In genomic region chr18:58046087-58046793, GRCh38 we compare ENCODE assay signal across 7 cellular contexts. TPM values are rescaled to one million over a fixed set of nuclear protein-coding genes. Genes with fewer than 3 reads are reported as not detected.
A peak's percentile ranks its signal among the peaks of the same experiment; 100 is the strongest.
DNase-seq lines count a peak whose midpoint lies in the region; ATAC-seq, FAIRE-seq and TF ChIP-seq lines count a peak whose summit lies in the region.

No MANE protein-coding gene starts in this region.

- H3K9me1 ChIP-seq in endothelial cell of umbilical vein (replicated peaks; ENCODE audit: control insufficient read depth, extremely low read depth, insufficient read depth, low read length): no peaks in the 10 kb centered on the region

- no peak overlapping the region for H2BK120ac ChIP-seq in trophoblast cell (ENCODE audit: insufficient read depth, low read length, poor library complexity)

- H3K4me1 ChIP-seq in GM23248 (ENCODE audit: insufficient read depth) (no peaks in the 10 kb centered on the region), OCI-LY3 (ENCODE audit: low read length) (peaks cover 30% of the 10 kb centered on the region), endothelial cell of umbilical vein (ENCODE audit: control insufficient read depth, extremely low read depth, insufficient read depth, low read length) (peaks cover 16% of the 10 kb centered on the region), trophoblast cell (ENCODE audit: control insufficient read depth in 1 of 2, insufficient read depth in 2 of 2, low read length in 2 of 2) (no peaks in the 10 kb centered on the region)

- no peaks in the 10 kb centered on the region for H3F3A ChIP-seq in GM23248 (ENCODE audit: insufficient read depth)

- H3K18ac ChIP-seq in trophoblast cell (ENCODE audit: low read length): no peak overlapping the region

- H3K79me1 ChIP-seq in trophoblast cell (ENCODE audit: low read length): peaks cover 15% of the 10 kb centered on the region

- no peak overlapping the region for H3K27ac ChIP-seq in GM23248
- H3K27ac ChIP-seq in OCI-LY3 (ENCODE audit: low read length): no peak overlapping the region
- no peak overlapping the region for H3K27ac ChIP-seq in endothelial cell of umbilical vein (ENCODE audit: insufficient read depth, low read depth, low read length)
- peak overlapping the region; percentile 9 for H3K27ac ChIP-seq in trophoblast cell (ENCODE audit: low read depth, low read length)

- CTCF ChIA-PET in endothelial cell of umbilical vein (lab: Charles Lee): interaction anchor here (0.8 to 9.8 kb wide), 3 partner anchors 10 to 448 kb away, joined by 3 to 144 read pairs (median 6); no protein-coding TSS in a partner anchor

- TF ChIP-seq CTCF in OCI-LY3 (IDR thresholded peaks at IDR 0.05; ENCODE audit: low read depth, low read length): no peak
- no peak for TF ChIP-seq CTCF in endothelial cell of umbilical vein (IDR thresholded peaks at IDR 0.05; ENCODE audit: extremely low read depth in 1 of 2, insufficient read depth in 1 of 2, low read depth in 1 of 2, low read length in 2 of 2)

- H4K8ac ChIP-seq in trophoblast cell (ENCODE audit: low read depth, low read length): no peak overlapping the region

- 75 to 76% methylated on average over 9 of the region's 9 CpGs for WGBS in GM23248 (ENCODE audit: low coverage in 1 of 2, low lambda C conversion rate in 2 of 2, missing lambda C conversion rate in 2 of 2), 2 experiments
- no CpG with 5 or more reads among the region's 9 CpGs for WGBS in trophoblast cell (ENCODE audit: extremely low coverage, insufficient coverage, insufficient read length)

- H3K14ac ChIP-seq in trophoblast cell (ENCODE audit: low read length): no peak overlapping the region

- peak overlapping the region; percentile 46 for H3K4ac ChIP-seq in trophoblast cell (ENCODE audit: low read depth, low read length)

- dilution Hi-C loops in endothelial cell of umbilical vein (cut with MboI; ENCODE audit: extremely low pct_ligation_motif_present, low sequenced_read_pairs): no loop called here

- H3K4me2 ChIP-seq in GM23248 (ENCODE audit: unreplicated experiment) (no peak overlapping the region), OCI-LY3 (ENCODE audit: low read length) (peak overlapping the region; percentile 81), endothelial cell of umbilical vein (ENCODE audit: insufficient read depth, low read length) (peak overlapping the region; percentile 85), trophoblast cell (ENCODE audit: low read length) (peak overlapping the region; percentile 76)

- no peak overlapping the region for H4K12ac ChIP-seq in trophoblast cell (ENCODE audit: low read depth, low read length)

- H3K9me3 ChIP-seq in GM23248 (ENCODE audit: low read depth) (no peaks in the 10 kb centered on the region), OCI-LY3 (ENCODE audit: insufficient read depth, low read length) (no peaks in the 10 kb centered on the region), endothelial cell of umbilical vein (replicated peaks; ENCODE audit: control insufficient read depth, insufficient read depth, low read length) (no peaks in the 10 kb centered on the region), trophoblast cell (ENCODE audit: insufficient read depth, low read depth, low read length) (no peaks in the 10 kb centered on the region)

- no peak for DNase-seq in GM23248
- no peak for DNase-seq in endothelial cell of umbilical vein (ENCODE audit: low read depth, low spot score)
- no peak for DNase-seq in trophoblast cell
- no peak for DNase-seq in HCEC 1CT
- no peak for DNase-seq in kidney tubule cell (ENCODE audit: low spot score)

- H2BK5ac ChIP-seq in trophoblast cell (ENCODE audit: low read depth, low read length, poor library complexity): no peak overlapping the region

- no TSS peak for BruUV-seq in endothelial cell of umbilical vein (replicated peaks; lab: Mats Ljungman, UMichigan)

- H3K4me3 ChIP-seq in GM23248 (peak overlapping the region; percentile 81; the same call in 1 of the 2 replicates), OCI-LY3 (ENCODE audit: low read length) (peak overlapping the region; percentile 82), endothelial cell of umbilical vein (replicated peaks in 1 of 3; ENCODE audit: insufficient read depth in 1 of 3, low read depth in 1 of 3, low read length in 3 of 3) (peak overlapping the region in 2 of 3 experiments; percentile 75 to 77), trophoblast cell (ENCODE audit: low read depth, low read length) (peak overlapping the region; percentile 85)

- no peak for TF ChIP-seq POLR2A in endothelial cell of umbilical vein (IDR thresholded peaks at IDR 0.05; ENCODE audit: low read depth, low read length)

- no peak for FAIRE-seq in endothelial cell of umbilical vein (lab: Jason Lieb, UNC)

- H2AFZ ChIP-seq in GM23248: no peak overlapping the region
- no peak overlapping the region for H2AFZ ChIP-seq in OCI-LY3 (ENCODE audit: low read depth, low read length)
- peak overlapping the region; percentile 99 for H2AFZ ChIP-seq in endothelial cell of umbilical vein (ENCODE audit: low read depth, low read length)
- H2AFZ ChIP-seq in trophoblast cell (ENCODE audit: insufficient read depth, low read length, poor library complexity): no peak overlapping the region

- no peak overlapping the region for H2AK5ac ChIP-seq in trophoblast cell (ENCODE audit: low read length)

- in situ Hi-C loops in GM23248 (cut with MboI): no loop called here

- intact Hi-C loops in endothelial cell of umbilical vein (cut with micrococcal nuclease): loop anchor here (10.0 kb wide), 1 partner anchor 261 kb away; no protein-coding TSS in a partner anchor

- POLR2A ChIA-PET in endothelial cell of umbilical vein (lab: Charles Lee): no interaction called here

- H2BK12ac ChIP-seq in trophoblast cell (ENCODE audit: low read length): no peak overlapping the region

- H3K79me2 ChIP-seq in GM23248 (ENCODE audit: insufficient read depth) (no peaks in the 10 kb centered on the region), OCI-LY3 (ENCODE audit: low read length) (peaks cover 61% of the 10 kb centered on the region), endothelial cell of umbilical vein (ENCODE audit: control insufficient read depth, insufficient read depth, low read length) (no peaks in the 10 kb centered on the region), trophoblast cell (ENCODE audit: control insufficient read depth, insufficient read depth, low read length, poor library complexity) (peaks cover 8% of the 10 kb centered on the region)

- H4K20me1 ChIP-seq in GM23248 (ENCODE audit: insufficient read depth) (no peaks in the 10 kb centered on the region), OCI-LY3 (ENCODE audit: insufficient read depth, low read length) (peaks cover 35% of the 10 kb centered on the region), endothelial cell of umbilical vein (replicated peaks; ENCODE audit: control insufficient read depth, extremely low read depth, insufficient read depth, low read length) (no peaks in the 10 kb centered on the region)

- H3K36me3 ChIP-seq in GM23248 (ENCODE audit: low read depth): no peaks in the 10 kb centered on the region
- H3K36me3 ChIP-seq in OCI-LY3 (replicated peaks; ENCODE audit: low read depth, low read length): no peaks in the 10 kb centered on the region
- no peaks in the 10 kb centered on the region for H3K36me3 ChIP-seq in endothelial cell of umbilical vein (ENCODE audit: control insufficient read depth in 2 of 2, extremely low read depth in 1 of 2, insufficient read depth in 2 of 2, low read length in 2 of 2)
- no peaks in the 10 kb centered on the region for H3K36me3 ChIP-seq in trophoblast cell (ENCODE audit: control insufficient read depth in 1 of 2, insufficient read depth in 2 of 2, low read length in 2 of 2)

- no peak for ATAC-seq in HG03342 (IDR thresholded peaks at IDR 0.05; ENCODE audit: unreplicated experiment)

- no peak overlapping the region for H3K9ac ChIP-seq in GM23248
- peak overlapping the region; percentile 73 for H3K9ac ChIP-seq in OCI-LY3 (ENCODE audit: low read length)
- H3K9ac ChIP-seq in endothelial cell of umbilical vein (replicated peaks; ENCODE audit: extremely low read depth, insufficient read depth, low read length): peak overlapping the region; percentile 55
- H3K9ac ChIP-seq in trophoblast cell (ENCODE audit: low read length): no peak overlapping the region

- no peak overlapping the region for H3K23ac ChIP-seq in trophoblast cell (ENCODE audit: low read length)

- H3K27me3 ChIP-seq in GM23248 (replicated peaks; ENCODE audit: insufficient read depth): no peaks in the 10 kb centered on the region
- H3K27me3 ChIP-seq in OCI-LY3 (ENCODE audit: low read depth, low read length): no peaks in the 10 kb centered on the region
- no peaks in the 10 kb centered on the region for H3K27me3 ChIP-seq in endothelial cell of umbilical vein (ENCODE audit: control insufficient read depth in 2 of 2, insufficient read depth in 2 of 2, low read length in 2 of 2)
- no peaks in the 10 kb centered on the region for H3K27me3 ChIP-seq in trophoblast cell (ENCODE audit: insufficient read depth, low read length)

- H3K9me2 ChIP-seq in GM23248 (ENCODE audit: insufficient read depth): no peaks in the 10 kb centered on the region

- H4K91ac ChIP-seq in trophoblast cell (ENCODE audit: low read depth, low read length): no peak overlapping the region

TF ChIP-seq in endothelial cell of umbilical vein, 7 proteins besides CTCF, POLR2A, EP300 and RAD21 (continues in another document):
- TF ChIP-seq POLR2AphosphoS5 (IDR thresholded peaks at IDR 0.05; ENCODE audit: insufficient read depth, low read depth, low read length) (no peak), JUN (IDR thresholded peaks at IDR 0.05; ENCODE audit: borderline replicate concordance, insufficient read depth, insufficient read length, low read depth) (no peak), FOS (IDR thresholded peaks at IDR 0.05; ENCODE audit: borderline replicate concordance, insufficient read depth, low read length) (no peak), MYC (IDR thresholded peaks at IDR 0.05; ENCODE audit: low read depth, low read length) (no peak), GATA2 (IDR thresholded peaks at IDR 0.05; ENCODE audit: insufficient read depth, insufficient read length, low read depth, low read length) (no peak)
- TF ChIP-seq, protein P1, sequence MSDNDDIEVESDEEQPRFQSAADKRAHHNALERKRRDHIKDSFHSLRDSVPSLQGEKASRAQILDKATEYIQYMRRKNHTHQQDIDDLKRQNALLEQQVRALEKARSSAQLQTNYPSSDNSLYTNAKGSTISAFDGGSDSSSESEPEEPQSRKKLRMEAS (IDR thresholded peaks at IDR 0.05; ENCODE audit: insufficient read depth, insufficient read length): no peak

RNA-seq across cellular contexts. Expression of gene NEDD4L, which starts 2.2 kb away (rescaled TPM):
- 6.1 and 7.1 TPM in 2 replicates for total RNA-seq in GM23248 (2014; rRNA removed; shearing (Covaris generic))
- polyA plus RNA-seq in GM23248 (2016; fragmentation: Nextera tagmentation; extraction: Ambion mirVana) (3.2 and 3.7 TPM in 2 replicates), endothelial cell of umbilical vein (20.5 and 23.1 TPM in 2 replicates)
- 78.9 and 95.9 TPM in 2 replicates for total RNA-seq in endothelial cell of umbilical vein
- 15.4 and 16.9 TPM in 2 replicates for polyA plus RNA-seq in endothelial cell of umbilical vein (2011; cell fraction: cytosol; rRNA removed)
- polyA plus RNA-seq in endothelial cell of umbilical vein (2011; cell fraction: nucleus; rRNA removed): 52.5 and 61.9 TPM in 2 replicates
- polyA plus RNA-seq in endothelial cell of umbilical vein (2012): 15.8 and 19.7 TPM in 2 replicates
- 33.1 and 60.1 TPM in 2 replicates for polyA minus RNA-seq in endothelial cell of umbilical vein
- polyA minus RNA-seq in endothelial cell of umbilical vein (2011; cell fraction: cytosol; rRNA and poly(A)+ RNA removed): 16.7 TPM
- polyA minus RNA-seq in endothelial cell of umbilical vein (2011; cell fraction: nucleus; rRNA and poly(A)+ RNA removed): 74.9 and 85.4 TPM in 2 replicates
- polyA plus RNA-seq in trophoblast cell (2013): 112 and 117 TPM in 2 replicates

Comparison
In these comparisons a context has a peak if more than half of its experiments do, and no peak if none do; other contexts are left out.
1. H3K9ac ChIP-seq: peak in OCI-LY3 (single experiment) and endothelial cell of umbilical vein (single experiment); none in GM23248 (single experiment) and trophoblast cell (single experiment).
2. Peak in every context shown above with its lines, with median percentiles within 50 percentile points of each other: H3K4me3 ChIP-seq.